In the genomic region with DNA sequence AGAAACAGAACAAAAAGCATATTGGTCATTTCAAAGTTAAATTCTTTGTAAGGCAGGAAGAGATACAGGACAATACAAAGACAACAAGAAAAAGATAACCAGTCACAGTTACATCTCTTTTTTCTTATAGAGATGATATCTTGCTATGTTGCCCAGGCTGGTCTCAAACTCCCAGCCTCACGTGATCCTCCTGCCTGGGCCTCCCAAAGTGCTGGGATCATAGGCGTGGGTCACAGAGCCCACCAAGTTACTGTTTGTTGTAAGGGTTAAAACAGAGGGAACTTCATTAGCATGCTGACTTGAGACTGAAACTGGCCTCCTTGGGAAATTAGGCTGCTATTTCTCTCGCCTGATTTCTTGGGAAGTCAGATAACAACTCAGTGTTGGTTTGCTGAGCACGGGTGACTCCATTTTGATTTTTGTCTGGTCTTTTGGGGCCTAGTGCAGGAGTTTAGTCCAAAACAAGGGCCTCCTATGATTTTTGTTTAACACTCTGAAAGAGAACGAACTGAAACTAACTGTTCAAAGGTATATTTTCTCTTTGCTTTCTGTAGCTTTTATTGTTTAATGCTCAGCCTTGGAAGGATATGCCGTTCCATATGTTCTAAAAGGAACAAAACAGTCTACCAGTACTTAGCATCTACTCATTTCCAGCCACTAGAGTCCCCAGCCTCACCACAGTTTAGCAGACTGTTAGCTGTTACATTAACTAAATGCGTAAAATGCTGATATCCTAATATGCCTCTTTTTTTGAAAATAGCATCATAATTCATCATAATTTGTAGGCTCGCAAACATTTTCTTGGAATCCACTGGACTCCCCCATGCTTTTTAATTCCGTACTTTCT, we compare ENCODE assay signal across 10 cellular contexts. TPM values are rescaled to one million over a fixed set of nuclear protein-coding genes. Genes with fewer than 3 reads are reported as not detected.
DNase-seq lines count a peak whose midpoint lies in the region; ATAC-seq, FAIRE-seq and TF ChIP-seq lines count a peak whose summit lies in the region.
"Had no signal": no experiment of that assay in that cellular context is flagged by ENCODE, and none has a peak within 500 bp of the region (broad histone marks: within the 10 kb centered on the region; RNA-seq: fewer than 3 reads in every experiment).

No MANE protein-coding gene starts in this region.

- H3K27me3 Mint-ChIP-seq in CD14-positive monocyte (ENCODE audit: low read depth in 3 of 3) = peaks cover 0 to 4% (median 3%) of the 10 kb centered on the region in 3 donors
- no peaks in the 10 kb centered on the region for H3K27me3 Mint-ChIP-seq in osteocyte (ENCODE audit: unreplicated experiment)

- no peaks in the 10 kb centered on the region for H4K20me1 ChIP-seq in endothelial cell of umbilical vein (replicated peaks; ENCODE audit: control insufficient read depth, extremely low read depth, insufficient read depth, low read length)

- no peaks in the 10 kb centered on the region for H3K9me1 ChIP-seq in endothelial cell of umbilical vein (replicated peaks; ENCODE audit: control insufficient read depth, extremely low read depth, insufficient read depth, low read length)

- peak overlapping the region; percentile 93 for H3K9ac ChIP-seq in endothelial cell of umbilical vein (replicated peaks; ENCODE audit: extremely low read depth, insufficient read depth, low read length)

- H3K4me3 ChIP-seq in Panc1 (ENCODE audit: low read depth in 2 of 2, low read length in 2 of 2) (no peak overlapping the region), endothelial cell of umbilical vein (replicated peaks in 1 of 3; ENCODE audit: insufficient read depth in 1 of 3, low read depth in 1 of 3, low read length in 3 of 3) (no peak overlapping the region)

- dilution Hi-C loops in endothelial cell of umbilical vein (cut with MboI; ENCODE audit: extremely low pct_ligation_motif_present, low sequenced_read_pairs) = no loop called here

- H3K4me3 Mint-ChIP-seq in CD14-positive monocyte (peak overlapping the region in 1 of 2 donors; percentile 70), osteocyte (ENCODE audit: unreplicated experiment) (no peak overlapping the region)

- intact Hi-C loops in CD14-positive monocyte (cut with micrococcal nuclease) (no loop called here), Panc1 (cut with micrococcal nuclease; ENCODE audit: unreplicated experiment) (no loop called here), endothelial cell of umbilical vein (cut with micrococcal nuclease) (loop anchor here (1.0 kb wide), 6 partner anchors 9 to 97 kb away; partner anchors contain the start of gene SEC14L1), left colon (cut with DNase I, micrococcal nuclease) (no loop called here)

- H3K27me3 ChIP-seq in Panc1 (ENCODE audit: control insufficient read depth, insufficient read depth, low read length) (no peaks in the 10 kb centered on the region), endothelial cell of umbilical vein (ENCODE audit: control insufficient read depth in 2 of 2, insufficient read depth in 2 of 2, low read length in 2 of 2) (no peaks in the 10 kb centered on the region)

- H2AFZ ChIP-seq in endothelial cell of umbilical vein (ENCODE audit: low read depth, low read length) = no peak overlapping the region

- no peaks in the 10 kb centered on the region for H3K9me3 ChIP-seq in Panc1 (ENCODE audit: control insufficient read depth, insufficient read depth, low read depth, low read length)
- no peaks in the 10 kb centered on the region for H3K9me3 ChIP-seq in endothelial cell of umbilical vein (replicated peaks; ENCODE audit: control insufficient read depth, insufficient read depth, low read length)

- H3K4me1 Mint-ChIP-seq in CD14-positive monocyte (peaks cover 29% of the 10 kb centered on the region), osteocyte (ENCODE audit: unreplicated experiment) (peaks cover 19% of the 10 kb centered on the region)

- CTCF ChIA-PET in Panc1 (lab: Charles Lee) (no interaction called here), endothelial cell of umbilical vein (lab: Charles Lee) (interaction anchor here (0.6 to 2.8 kb wide), 14 partner anchors 10 to 242 kb away, joined by 3 to 25 read pairs (median 8); partner anchors contain the start of genes MGAT5B and SEC14L1)

- peak overlapping the region; percentile 86 for H3K27ac ChIP-seq in Panc1 (ENCODE audit: low read length)
- peak overlapping the region; percentile 99 for H3K27ac ChIP-seq in endothelial cell of umbilical vein (ENCODE audit: insufficient read depth, low read depth, low read length)

- in situ Hi-C loops in Panc1 (cut with HindIII; ENCODE audit: low pct_unique_long_range_greater_than_20kb, low sequenced_read_pairs) = no loop called here

- TF ChIP-seq CTCF in CD14-positive monocyte (IDR thresholded peaks at IDR 0.05) (no peak), Panc1 (IDR thresholded peaks at IDR 0.05) (no peak), endothelial cell of umbilical vein (IDR thresholded peaks at IDR 0.05; ENCODE audit: extremely low read depth in 1 of 2, insufficient read depth in 1 of 2, low read depth in 1 of 2, low read length in 2 of 2) (peak in 1 of 2 donors; percentile 23), osteocyte (IDR thresholded peaks at IDR 0.05) (no peak)

- peak overlapping the region in 5 of 7 donors; percentile 50 to 90 (median 68) for H3K27ac Mint-ChIP-seq in CD14-positive monocyte
- H3K27ac Mint-ChIP-seq in osteocyte (ENCODE audit: unreplicated experiment) = peak overlapping the region; percentile 84

- TF ChIP-seq POLR2A in endothelial cell of umbilical vein (IDR thresholded peaks at IDR 0.05; ENCODE audit: low read depth, low read length) = no peak

- POLR2A ChIA-PET in Panc1 (lab: Charles Lee) = interaction anchor here (0.7 kb wide), 1 partner anchor 12 kb away, joined by 3 read pairs; no protein-coding TSS in a partner anchor
- POLR2A ChIA-PET in endothelial cell of umbilical vein (lab: Charles Lee) = interaction anchor here (1.0 to 3.0 kb wide), 6 partner anchors 9 to 41 kb away, joined by 3 to 30 read pairs (median 7); partner anchors contain the start of gene SEC14L1

- no peak for FAIRE-seq in endothelial cell of umbilical vein (lab: Jason Lieb, UNC)

- H3K79me2 ChIP-seq in endothelial cell of umbilical vein (ENCODE audit: control insufficient read depth, insufficient read depth, low read length) = no peaks in the 10 kb centered on the region

- ATAC-seq in Panc1 (no peak), left colon (no peak), HG03469 (IDR thresholded peaks at IDR 0.05; ENCODE audit: unreplicated experiment) (no peak), HG02642 (IDR thresholded peaks at IDR 0.05; ENCODE audit: poor library complexity, unreplicated experiment) (no peak)

- no peak for DNase-seq in CD14-positive monocyte (ENCODE audit: low spot score)
- no peak for DNase-seq in Panc1 (ENCODE audit: low read depth, low spot score)
- DNase-seq in endothelial cell of umbilical vein (ENCODE audit: low read depth, low spot score) = no peak
- DNase-seq in osteocyte (ENCODE audit: extremely low spot score, unreplicated experiment) = no peak
- DNase-seq in left colon = no peak
- no peak for DNase-seq in GOT3 (lab: John Stamatoyannopoulos, UW)
- DNase-seq: DND-41, NCI-H187 had no signal

- H3K36me3 Mint-ChIP-seq in CD14-positive monocyte (peaks cover 0 to 3% of the 10 kb centered on the region in 2 donors), osteocyte (ENCODE audit: unreplicated experiment) (no peaks in the 10 kb centered on the region)

- H3K36me3 ChIP-seq in Panc1 (ENCODE audit: control insufficient read depth, insufficient read depth, low read length) (no peaks in the 10 kb centered on the region), endothelial cell of umbilical vein (ENCODE audit: control insufficient read depth in 2 of 2, extremely low read depth in 1 of 2, insufficient read depth in 2 of 2, low read length in 2 of 2) (no peaks in the 10 kb centered on the region)

- BruUV-seq in Panc1 (replicated peaks; lab: Mats Ljungman, UMichigan) (no TSS peak), endothelial cell of umbilical vein (replicated peaks; lab: Mats Ljungman, UMichigan) (TSS peak; percentile 91)

- H3K9me3 Mint-ChIP-seq in CD14-positive monocyte (peaks cover 0 to 2% (median 0%) of the 10 kb centered on the region in 7 donors), osteocyte (ENCODE audit: unreplicated experiment) (no peaks in the 10 kb centered on the region)

- peak overlapping the region; percentile 23 for H3K4me2 ChIP-seq in endothelial cell of umbilical vein (ENCODE audit: insufficient read depth, low read length)

- peaks cover 18% of the 10 kb centered on the region for H3K4me1 ChIP-seq in Panc1 (ENCODE audit: control insufficient read depth, insufficient read depth, low read length)
- H3K4me1 ChIP-seq in endothelial cell of umbilical vein (ENCODE audit: control insufficient read depth, extremely low read depth, insufficient read depth, low read length) = peaks cover 43% of the 10 kb centered on the region

TF ChIP-seq in endothelial cell of umbilical vein, 7 proteins besides CTCF, POLR2A, EP300 and RAD21:
- TF ChIP-seq GATA2 (IDR thresholded peaks at IDR 0.05; ENCODE audit: insufficient read depth, insufficient read length, low read depth, low read length) (no peak), POLR2AphosphoS5 (IDR thresholded peaks at IDR 0.05; ENCODE audit: insufficient read depth, low read depth, low read length) (no peak), MYC (IDR thresholded peaks at IDR 0.05; ENCODE audit: low read depth, low read length) (no peak), JUN (IDR thresholded peaks at IDR 0.05; ENCODE audit: borderline replicate concordance, insufficient read depth, insufficient read length, low read depth) (no peak), FOS (IDR thresholded peaks at IDR 0.05; ENCODE audit: borderline replicate concordance, insufficient read depth, low read length) (no peak), EZH2 (IDR thresholded peaks at IDR 0.05; ENCODE audit: borderline replicate concordance, low read depth, low read length, severe bottlenecking) (no peak)
- TF ChIP-seq, protein P1, sequence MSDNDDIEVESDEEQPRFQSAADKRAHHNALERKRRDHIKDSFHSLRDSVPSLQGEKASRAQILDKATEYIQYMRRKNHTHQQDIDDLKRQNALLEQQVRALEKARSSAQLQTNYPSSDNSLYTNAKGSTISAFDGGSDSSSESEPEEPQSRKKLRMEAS (IDR thresholded peaks at IDR 0.05; ENCODE audit: insufficient read depth, insufficient read length) = no peak

RNA-seq across cellular contexts. Expression of gene SEC14L1, which starts 31.4 kb away (rescaled TPM):
- 10 to 100 TPM; 34.1 to 43.2 TPM for polyA plus RNA-seq in CD14-positive monocyte
- total RNA-seq in Panc1 (2021; ENCODE audit: unreplicated experiment) = 279 TPM
- polyA plus RNA-seq in Panc1 (2012; ENCODE audit: insufficient read length) = 156 TPM
- total RNA-seq in endothelial cell of umbilical vein = 606 and 631 TPM in 2 replicates
- polyA plus RNA-seq in endothelial cell of umbilical vein = 215 and 276 TPM in 2 replicates
- 185 and 188 TPM in 2 replicates for polyA plus RNA-seq in endothelial cell of umbilical vein (2011; cell fraction: cytosol; rRNA removed)
- polyA plus RNA-seq in endothelial cell of umbilical vein (2011; cell fraction: nucleus; rRNA removed) = 360 and 367 TPM in 2 replicates
- polyA plus RNA-seq in endothelial cell of umbilical vein (2012) = 277 and 279 TPM in 2 replicates
- 250 TPM in 2 replicates for polyA minus RNA-seq in endothelial cell of umbilical vein
- polyA minus RNA-seq in endothelial cell of umbilical vein (2011; cell fraction: cytosol; rRNA and poly(A)+ RNA removed) = 19.9 TPM
- 378 and 398 TPM in 2 replicates for polyA minus RNA-seq in endothelial cell of umbilical vein (2011; cell fraction: nucleus; rRNA and poly(A)+ RNA removed)
- total RNA-seq in osteocyte = 82.9 and 90.5 TPM in 2 replicates
- total RNA-seq in left colon = 10 to 100 TPM; 30.4 to 48.2 TPM
